Comparison of ENCODE assay signal across 10 cellular contexts in genomic region chr2:54015809-54016703, GRCh38. TPM values are rescaled to one million over a fixed set of nuclear protein-coding genes. Genes with fewer than 3 reads are reported as not detected.
DNase-seq lines count a peak whose midpoint lies in the region; ATAC-seq and TF ChIP-seq lines count a peak whose summit lies in the region.
"Had no signal": no experiment of that assay in that cellular context is flagged by ENCODE, and none has a peak within 500 bp of the region (broad histone marks: within the 10 kb centered on the region; RNA-seq: fewer than 3 reads in every experiment).

No MANE protein-coding gene starts in this region.

- no peaks in the 10 kb centered on the region for H3K79me2 ChIP-seq in mammary epithelial cell (ENCODE audit: insufficient read depth, low read length)

- H3K4me1 Mint-ChIP-seq in WTC11: no peaks in the 10 kb centered on the region

- H3K27me3 Mint-ChIP-seq in WTC11 (ENCODE audit: low read depth): 0 out of 2 replicates have a peak, but pooled peaks cover under 1% of the 10 kb centered on the region
- H3K27me3 Mint-ChIP-seq: stimulated activated memory B cell treated with anti-CD40 and anti-IgM and Interleukin-4, amounts not matched to agents 10 μg/mL and 1 μg/mL and 100 μg/mL, for 72 hours had no signal

- intact Hi-C loops in mammary epithelial cell (cut with micrococcal nuclease): no loop called here
- intact Hi-C loops in breast epithelium (cut with DNase I; ENCODE audit: low total_unique reads): no loop called here
- intact Hi-C loops in left lung (cut with DNase I): no loop called here

- no TSS peak for BruUV-seq in mammary epithelial cell (replicated peaks; lab: Mats Ljungman, UMichigan)

- H3K27ac Mint-ChIP-seq in WTC11: no peak overlapping the region

- TF ChIP-seq CTCF in mammary epithelial cell (conservative IDR thresholded peaks at IDR 0.05 in 1 of 2, IDR thresholded peaks at IDR 0.05 in 1 of 2; ENCODE audit: extremely low read depth in 1 of 2, insufficient read depth in 1 of 2, low read depth in 1 of 2, low read length in 2 of 2) (no peak), breast epithelium (IDR thresholded peaks at IDR 0.05) (no peak), astrocyte of the spinal cord (IDR thresholded peaks at IDR 0.05; ENCODE audit: low read depth, low read length) (no peak), left lung (IDR thresholded peaks at IDR 0.05) (no peak), WTC11 (IDR thresholded peaks at IDR 0.05) (no peak)

- CTCF ChIA-PET in mammary epithelial cell (lab: Charles Lee; ENCODE audit: low non-redundant PET): no interaction called here
- CTCF ChIA-PET in WTC11 (lab: Charles Lee): no interaction called here

- H3K36me3 ChIP-seq in mammary epithelial cell (ENCODE audit: insufficient read depth, low read length): no peaks in the 10 kb centered on the region
- no peaks in the 10 kb centered on the region for H3K36me3 ChIP-seq in breast epithelium
- no peaks in the 10 kb centered on the region for H3K36me3 ChIP-seq in left lung

- H3K9ac ChIP-seq in mammary epithelial cell (ENCODE audit: insufficient read depth, low read length): no peak overlapping the region

- POLR2A ChIA-PET in WTC11 (lab: Charles Lee): interaction anchor here (0.7 kb wide), 2 partner anchors 33 to 163 kb away, joined by 4 to 5 read pairs; no protein-coding TSS in a partner anchor

- in situ Hi-C loops in mammary epithelial cell (cut with MboI; ENCODE audit: low sequenced_read_pairs in 2 of 2) (no loop called here), astrocyte of the spinal cord (cut with HindIII; ENCODE audit: low sequenced_read_pairs) (no loop called here)

- H4K20me1 ChIP-seq in mammary epithelial cell (ENCODE audit: insufficient read depth, low read length): no peaks in the 10 kb centered on the region

- peaks cover 8% of the 10 kb centered on the region for H3K4me1 ChIP-seq in mammary epithelial cell (ENCODE audit: insufficient read depth, low read length)
- no peaks in the 10 kb centered on the region for H3K4me1 ChIP-seq in breast epithelium
- H3K4me1 ChIP-seq in left lung: no peaks in the 10 kb centered on the region

- H3K27ac ChIP-seq in mammary epithelial cell (ENCODE audit: insufficient read depth, low read depth, low read length) (no peak overlapping the region), breast epithelium (no peak overlapping the region), left lung (no peak overlapping the region)

- H3K4me2 ChIP-seq in mammary epithelial cell (ENCODE audit: insufficient read depth, low read depth, low read length): peak overlapping the region; percentile 6

- dilution Hi-C loops in mammary epithelial cell (cut with HindIII; ENCODE audit: low sequenced_read_pairs): no loop called here

- WGBS in mammary epithelial cell (ENCODE audit: low coverage, missing lambda C conversion rate): 77% methylated on average over 1 of the region's 1 CpG

- H3K4me3 Mint-ChIP-seq in WTC11: no peak overlapping the region
- H3K4me3 Mint-ChIP-seq: stimulated activated memory B cell treated with anti-CD40 and anti-IgM and Interleukin-4, amounts not matched to agents 10 μg/mL and 1 μg/mL and 100 μg/mL, for 72 hours had no signal

- peaks cover 10% of the 10 kb centered on the region for H3K36me3 Mint-ChIP-seq in WTC11

- peak; percentile 49 for DNase-seq in mammary epithelial cell
- no peak for DNase-seq in breast epithelium (ENCODE audit: low spot score in 2 of 2)
- DNase-seq in astrocyte of the spinal cord (ENCODE audit: low read depth, low spot score): peak; percentile 76
- DNase-seq in left lung: no peak
- no peak for DNase-seq in WTC11 (ENCODE audit: low spot score)
- DNase-seq in dermis blood vessel endothelial cell: no peak
- DNase-seq: SW 1271 had no signal

- H3K9me3 ChIP-seq in mammary epithelial cell (replicated peaks; ENCODE audit: insufficient read depth, low read length): peaks cover 3% of the 10 kb centered on the region
- H3K9me3 ChIP-seq in breast epithelium: no peaks in the 10 kb centered on the region
- H3K9me3 ChIP-seq in left lung: peaks cover 0 to 9% of the 10 kb centered on the region in 2 donors

- H2AFZ ChIP-seq in mammary epithelial cell (ENCODE audit: low read depth, low read length): no peak overlapping the region

- H3K27me3 ChIP-seq in mammary epithelial cell (ENCODE audit: insufficient read depth, low read length) (no peaks in the 10 kb centered on the region), breast epithelium (no peaks in the 10 kb centered on the region), left lung (no peaks in the 10 kb centered on the region)

- no peak overlapping the region for H3K4me3 ChIP-seq in mammary epithelial cell (replicated peaks in 1 of 3; ENCODE audit: insufficient read depth in 1 of 3, low read depth in 2 of 3, low read length in 3 of 3)
- no peak overlapping the region for H3K4me3 ChIP-seq in breast epithelium
- H3K4me3 ChIP-seq in astrocyte of the spinal cord (ENCODE audit: low read depth, low read length): no peak overlapping the region
- no peak overlapping the region for H3K4me3 ChIP-seq in left lung

- TF ChIP-seq POLR2A in breast epithelium (IDR thresholded peaks at IDR 0.05): no peak

- ATAC-seq in left lung: peak; percentile 35
- ATAC-seq in WTC11: no peak
- ATAC-seq in GM18511 (IDR thresholded peaks at IDR 0.05; ENCODE audit: unreplicated experiment): no peak
- ATAC-seq in GM18909 (IDR thresholded peaks at IDR 0.05; ENCODE audit: poor library complexity, unreplicated experiment): no peak
- ATAC-seq: stimulated activated memory B cell treated with anti-CD40 and anti-IgM and Interleukin-4, amounts not matched to agents 10 μg/mL and 1 μg/mL and 100 μg/mL, for 72 hours had no signal

- H3K9me3 Mint-ChIP-seq in WTC11: peaks cover 6% of the 10 kb centered on the region

TF ChIP-seq in WTC11, 78 proteins besides CTCF, POLR2A, EP300 and RAD21 (continues in another document):
- TF ChIP-seq SMAD3 (CRISPR knock-in tag; IDR thresholded peaks at IDR 0.05; ENCODE audit: borderline replicate concordance) (no peak), TEAD1 (CRISPR knock-in tag; IDR thresholded peaks at IDR 0.05) (no peak), AR (CRISPR knock-in tag; IDR thresholded peaks at IDR 0.05) (no peak), NFE2L1 (CRISPR knock-in tag; IDR thresholded peaks at IDR 0.05) (no peak), GTF2I (CRISPR knock-in tag; conservative IDR thresholded peaks at IDR 0.05) (no peak), SOX15 (CRISPR knock-in tag; IDR thresholded peaks at IDR 0.05) (no peak), ERG (CRISPR knock-in tag; IDR thresholded peaks at IDR 0.05) (no peak), ZNF219 (CRISPR knock-in tag; IDR thresholded peaks at IDR 0.05; ENCODE audit: borderline replicate concordance) (no peak), NFYB (CRISPR knock-in tag; conservative IDR thresholded peaks at IDR 0.05; ENCODE audit: low read depth) (no peak), ZBTB21 (CRISPR knock-in tag; IDR thresholded peaks at IDR 0.05; ENCODE audit: borderline replicate concordance) (no peak), ZNF416 (CRISPR knock-in tag; IDR thresholded peaks at IDR 0.05) (no peak)
- TF ChIP-seq, protein P1, sequence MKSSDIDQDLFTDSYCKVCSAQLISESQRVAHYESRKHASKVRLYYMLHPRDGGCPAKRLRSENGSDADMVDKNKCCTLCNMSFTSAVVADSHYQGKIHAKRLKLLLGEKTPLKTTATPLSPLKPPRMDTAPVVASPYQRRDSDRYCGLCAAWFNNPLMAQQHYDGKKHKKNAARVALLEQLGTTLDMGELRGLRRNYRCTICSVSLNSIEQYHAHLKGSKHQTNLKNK (CRISPR knock-in tag; IDR thresholded peaks at IDR 0.05): no peak
- TF ChIP-seq, protein P2, sequence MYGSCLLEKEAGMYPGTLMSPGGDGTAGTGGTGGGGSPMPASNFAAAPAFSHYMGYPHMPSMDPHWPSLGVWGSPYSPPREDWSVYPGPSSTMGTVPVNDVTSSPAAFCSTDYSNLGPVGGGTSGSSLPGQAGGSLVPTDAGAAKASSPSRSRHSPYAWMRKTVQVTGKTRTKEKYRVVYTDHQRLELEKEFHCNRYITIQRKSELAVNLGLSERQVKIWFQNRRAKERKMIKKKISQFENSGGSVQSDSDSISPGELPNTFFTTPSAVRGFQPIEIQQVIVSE (CRISPR knock-in tag; IDR thresholded peaks at IDR 0.05; ENCODE audit: borderline replicate concordance): no peak

RNA-seq across cellular contexts. Expression of gene PSME4, which starts 45.3 kb away (rescaled TPM):
- total RNA-seq in mammary epithelial cell (100 to 1,000 TPM; 131 to 145 TPM), breast epithelium (100 to 1,000 TPM in 1 of 3 donors, 10 to 100 TPM in 2; 45.3 to 176 (median 75.1) TPM), left lung (10 to 100 TPM; 51.7 to 56.9 TPM), WTC11 (2021) (70.8 to 91.9 TPM (median 76.4 TPM) in 3 replicates), dermis blood vessel endothelial cell (30.0 and 71.6 TPM in 2 replicates)
- polyA plus RNA-seq in mammary epithelial cell: 57.2 TPM
- polyA minus RNA-seq in mammary epithelial cell: 214 TPM

Comparison
In these comparisons a context has a peak if more than half of its experiments do, and no peak if none do; other contexts are left out.
1. DNase-seq: peak in mammary epithelial cell (single experiment) and astrocyte of the spinal cord (single experiment); none in breast epithelium (0 of 2), left lung (0 of 2), WTC11 (single experiment) and dermis blood vessel endothelial cell (single experiment).